9 cellular contexts compared by ENCODE assay signal in the genomic region with DNA sequence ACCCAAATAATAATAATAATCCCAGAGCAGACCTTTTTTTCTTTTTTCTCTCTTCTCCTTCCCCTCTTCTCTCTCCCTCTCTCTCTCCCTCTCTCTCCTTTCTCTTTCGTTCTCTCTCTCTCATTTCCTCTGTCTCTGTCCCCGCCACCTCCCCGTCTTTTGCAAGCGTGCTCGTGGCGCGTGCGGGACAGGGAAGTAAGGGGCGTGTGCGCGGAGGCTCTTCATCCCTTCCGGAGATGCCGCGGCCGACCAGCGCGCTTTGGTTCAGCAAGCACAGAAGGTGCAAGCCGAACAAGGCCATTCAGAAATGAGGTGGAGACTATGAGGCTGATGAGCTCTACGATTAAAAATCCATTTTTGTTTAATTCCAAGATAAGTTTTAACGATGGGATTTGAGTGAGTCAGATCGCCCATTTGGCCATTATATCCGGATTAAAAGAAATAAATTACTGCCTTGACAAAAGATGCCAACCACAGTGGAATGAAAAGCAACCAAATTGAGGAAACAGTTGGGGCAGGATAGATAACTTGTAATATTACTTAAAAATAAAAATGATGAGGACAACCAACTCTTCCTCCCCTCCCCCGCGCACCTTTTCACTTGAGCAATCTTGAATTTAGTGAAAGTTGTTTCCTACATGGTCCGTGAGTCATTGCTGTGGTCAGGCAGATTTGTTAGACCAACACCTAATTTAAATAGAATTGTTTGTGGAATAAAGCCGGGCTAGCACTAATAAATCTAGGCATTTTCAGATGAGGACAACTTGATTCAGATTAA. TPM values are rescaled to one million over a fixed set of nuclear protein-coding genes. Genes with fewer than 3 reads are reported as not detected.
DNase-seq lines count a peak whose midpoint lies in the region; ATAC-seq, FAIRE-seq and TF ChIP-seq lines count a peak whose summit lies in the region.
"Had no signal": no experiment of that assay in that cellular context is flagged by ENCODE, and none has a peak within 500 bp of the region (broad histone marks: within the 10 kb centered on the region; RNA-seq: fewer than 3 reads in every experiment).

No MANE protein-coding gene starts in this region.

- peak overlapping the region; percentile 92 for H3K27ac Mint-ChIP-seq in osteocyte (ENCODE audit: unreplicated experiment)

- peak overlapping the region; percentile 64; the same call in 1 of the 2 replicates for H3K4me2 ChIP-seq in OCI-LY7 (ENCODE audit: low read length)

- TF ChIP-seq CTCF in GM12864 (IDR thresholded peaks at IDR 0.05; ENCODE audit: low read depth, low read length, missing control alignments) (no peak), OCI-LY7 (conservative IDR thresholded peaks at IDR 0.05; ENCODE audit: low read length) (no peak), foreskin keratinocyte (conservative IDR thresholded peaks at IDR 0.05) (no peak), osteocyte (IDR thresholded peaks at IDR 0.05) (no peak)

- no peaks in the 10 kb centered on the region for H3K9me2 ChIP-seq in OCI-LY7 (ENCODE audit: insufficient read depth, low read length)

- no peak overlapping the region for H2AFZ ChIP-seq in OCI-LY7 (ENCODE audit: low read length)

- H3K4me3 ChIP-seq in GM12864 (ENCODE audit: low read depth, low read length) (peak overlapping the region; percentile 53), OCI-LY7 (ENCODE audit: low read depth, low read length, poor library complexity, severe bottlenecking) (no peak overlapping the region)

- no peaks in the 10 kb centered on the region for H4K20me1 ChIP-seq in OCI-LY7 (ENCODE audit: insufficient read depth, low read length)

- FAIRE-seq in urothelium cell line (lab: Jason Lieb, UNC) = no peak
- FAIRE-seq: TTC549 had no signal

- ATAC-seq in foreskin keratinocyte (peak; percentile 43), HG03442 (IDR thresholded peaks at IDR 0.05; ENCODE audit: unreplicated experiment) (no peak)

- POLR2A ChIA-PET in OCI-LY7 (lab: Charles Lee) = no interaction called here

- no peaks in the 10 kb centered on the region for H3K79me2 ChIP-seq in OCI-LY7 (ENCODE audit: insufficient read depth, low read depth, low read length)

- intact Hi-C loops in OCI-LY7 (cut with micrococcal nuclease; ENCODE audit: unreplicated experiment) = loop anchor here (5.0 kb wide), 1 partner anchor 111 kb away; no protein-coding TSS in a partner anchor

- no peaks in the 10 kb centered on the region for H3K36me3 ChIP-seq in OCI-LY7 (ENCODE audit: insufficient read depth, low read length)

- H3K4me1 ChIP-seq in OCI-LY7 (ENCODE audit: insufficient read depth, low read length, poor library complexity, severe bottlenecking) (no peaks in the 10 kb centered on the region), foreskin keratinocyte (peaks cover 63% of the 10 kb centered on the region)

- peak overlapping the region; percentile 82 for H3K4me3 Mint-ChIP-seq in osteocyte (ENCODE audit: unreplicated experiment)

- H3K9me3 Mint-ChIP-seq in osteocyte (ENCODE audit: unreplicated experiment) = no peaks in the 10 kb centered on the region

- CTCF ChIA-PET in OCI-LY7 (lab: Charles Lee; ENCODE audit: unreplicated experiment) = no interaction called here

- H3K27me3 ChIP-seq in foreskin keratinocyte = no peaks in the 10 kb centered on the region

- DNase-seq in GM12864 (ENCODE audit: low read depth) (no peak), OCI-LY7 (ENCODE audit: low spot score) (no peak), foreskin keratinocyte (peak in 1 of 2 donors; percentile 79), osteocyte (ENCODE audit: extremely low spot score, unreplicated experiment) (no peak), urothelium cell line (ENCODE audit: low spot score) (peak; percentile 52), inferior parietal cortex (ENCODE audit: extremely low spot score) (no peak)
- DNase-seq in activated T-helper 9 cell treated with anti-CD3 and anti-CD28 coated beads, Interleukin-2, amount 50 U/mL, for 16 hours (ENCODE audit: low read depth) = peak; percentile 29

- peaks cover 87% of the 10 kb centered on the region for H3K4me1 Mint-ChIP-seq in osteocyte (ENCODE audit: unreplicated experiment)

- peaks cover 4% of the 10 kb centered on the region for H3K36me3 Mint-ChIP-seq in osteocyte (ENCODE audit: unreplicated experiment)

- H3K27ac ChIP-seq in OCI-LY7 (ENCODE audit: low read depth, low read length, poor library complexity, severe bottlenecking) = no peak overlapping the region
- H3K27ac ChIP-seq in foreskin keratinocyte = peak overlapping the region; percentile 37

- no peaks in the 10 kb centered on the region for H3K27me3 Mint-ChIP-seq in osteocyte (ENCODE audit: unreplicated experiment)

- H3K9me3 ChIP-seq in OCI-LY7 (ENCODE audit: low read length) = no peaks in the 10 kb centered on the region

- no TSS peak for BruUV-seq in OCI-LY7 (replicated peaks; lab: Mats Ljungman, UMichigan)

RNA-seq across cellular contexts. Expression of a gene that starts 1.2 kb away (rescaled TPM):
- total RNA-seq in OCI-LY7 (2014; rRNA removed; shearing (Covaris generic)) = not detected in 2 replicates
- total RNA-seq in OCI-LY7 (2022) (not detected in 2 replicates), foreskin keratinocyte (68.7 and 92.9 TPM in 2 replicates), osteocyte (16.3 and 16.9 TPM in 2 replicates)
- polyA plus RNA-seq in foreskin keratinocyte = 42.7 and 48.4 TPM in 2 replicates

RNA-seq across cellular contexts. Expression of a gene that starts 1.5 kb away (rescaled TPM):
- 8.4 TPM in 2 replicates for total RNA-seq in OCI-LY7 (2014; rRNA removed; shearing (Covaris generic))
- total RNA-seq in OCI-LY7 (2022) (19.3 and 24.3 TPM in 2 replicates), foreskin keratinocyte (3.4 and 4.8 TPM in 2 replicates), osteocyte (1.6 and 2.5 TPM in 2 replicates)
- 6.0 and 7.1 TPM in 2 replicates for polyA plus RNA-seq in foreskin keratinocyte

Comparison
In these comparisons a context has a peak if more than half of its experiments do, and no peak if none do; other contexts are left out.
1. DNase-seq: peak in activated T-helper 9 cell treated with anti-CD3 and anti-CD28 coated beads, Interleukin-2, amount 50 U/mL, for 16 hours (single experiment) and urothelium cell line (single experiment); none in GM12864 (single experiment), OCI-LY7 (single experiment), osteocyte (single experiment) and inferior parietal cortex (single experiment).
2. RNA of a gene that starts 1.2 kb away (total RNA-seq): 68.7 to 92.9 TPM in foreskin keratinocyte and 16.3 to 16.9 TPM in osteocyte; not detected in OCI-LY7; every median in the first group is over 10 times any median in the second.